ENCODE assay signal across 1 cellular context in genomic region chr12:52245962-52246577, GRCh38.
TF ChIP-seq lines count a peak whose summit lies in the region.

No MANE protein-coding gene starts in this region.

TF ChIP-seq in A549, 52 proteins besides CTCF, POLR2A, EP300 and RAD21 (continued from another document):
- no peak for TF ChIP-seq JUNB (IDR thresholded peaks at IDR 0.05)
- TF ChIP-seq POLR2AphosphoS2 (conservative IDR thresholded peaks at IDR 0.05; ENCODE audit: low read length) = peak; percentile 63; the same call in 1 of the 2 replicates
- TF ChIP-seq EHF (CRISPR knock-in tag; IDR thresholded peaks at IDR 0.05) = no peak; the same call in 1 of the 2 replicates
- no peak for TF ChIP-seq SMC3 (IDR thresholded peaks at IDR 0.05)
- TF ChIP-seq FOSB (CRISPR knock-in tag; IDR thresholded peaks at IDR 0.05) = no peak; the same call in 1 of the 2 replicates
- TF ChIP-seq MYC (IDR thresholded peaks at IDR 0.05; ENCODE audit: borderline replicate concordance, low read length) = no peak
- TF ChIP-seq TP53 (CRISPR knock-in tag; IDR thresholded peaks at IDR 0.05) = 0 out of 2 replicates have a peak, but pooled peaks have one; percentile 8
- peak; percentile 45 for TF ChIP-seq GATA3 (IDR thresholded peaks at IDR 0.05; ENCODE audit: borderline replicate concordance)
- TF ChIP-seq HES2 (IDR thresholded peaks at IDR 0.05) = no peak
- TF ChIP-seq USF2 (IDR thresholded peaks at IDR 0.05) = no peak
